ENCODE assay signal across 1 cellular context in genomic region chr2:177670791-177671528, GRCh38.
TF ChIP-seq lines count a peak whose summit lies in the region.

No MANE protein-coding gene starts in this region.

TF ChIP-seq in H1, 55 proteins besides CTCF, POLR2A, EP300 and RAD21 (continued from another document):
- TF ChIP-seq CHD7 (IDR thresholded peaks at IDR 0.05; ENCODE audit: insufficient replicate concordance, low read length) (peak; percentile 29), EZH2 (IDR thresholded peaks at IDR 0.05; ENCODE audit: low read depth, low read length, severe bottlenecking) (no peak), YY1 (IDR thresholded peaks at IDR 0.05; ENCODE audit: low read depth, low read length) (peak; percentile 36; the same call in 1 of the 2 replicates)
